Comparison of ENCODE assay signal across 8 cellular contexts in genomic region chr15:90219421-90220141, GRCh38. TPM values are rescaled to one million over a fixed set of nuclear protein-coding genes. Genes with fewer than 3 reads are reported as not detected.
DNase-seq lines count a peak whose midpoint lies in the region; ATAC-seq and TF ChIP-seq lines count a peak whose summit lies in the region.

No MANE protein-coding gene starts in this region.

- TF ChIP-seq CTCF in C4-2B (conservative IDR thresholded peaks at IDR 0.05) (peak; percentile 88), HFF-Myc (IDR thresholded peaks at IDR 0.05; ENCODE audit: low read depth, low read length, missing control alignments) (peak; percentile 82), WERI-Rb-1 (IDR thresholded peaks at IDR 0.05; ENCODE audit: low read depth, low read length) (peak; percentile 83), suprapubic skin (IDR thresholded peaks at IDR 0.05) (peak; percentile 5 to 50)

- H3K4me3 ChIP-seq in HFF-Myc (replicated peaks; ENCODE audit: low read depth, low read length) (no peak overlapping the region), WERI-Rb-1 (ENCODE audit: low read depth, low read length) (no peak overlapping the region), suprapubic skin (no peak overlapping the region)

- peak overlapping the region; percentile 61 for H3K4me3 Mint-ChIP-seq in memory B cell

- H3K36me3 ChIP-seq in WERI-Rb-1 (peaks cover 90% of the 10 kb centered on the region), suprapubic skin (peaks cover 48% of the 10 kb centered on the region)

- DNase-seq in HFF-Myc (ENCODE audit: extremely low read depth, low read depth) = no peak
- peak; percentile 72 for DNase-seq in WERI-Rb-1
- peak; percentile 45 for DNase-seq in central memory CD4-positive, alpha-beta T cell
- DNase-seq in memory B cell (ENCODE audit: low spot score in 2 of 2) = peak; percentile 65 to 73
- DNase-seq in suprapubic skin (ENCODE audit: low spot score in 2 of 2) = no peak
- DNase-seq in middle frontal gyrus (ENCODE audit: extremely low spot score, low spot score) = no peak

- peak; percentile 66 for ATAC-seq in memory B cell (ENCODE audit: low read depth)
- ATAC-seq in HG03571 (IDR thresholded peaks at IDR 0.05; ENCODE audit: unreplicated experiment) = no peak

- peaks cover 39% of the 10 kb centered on the region for H3K36me3 Mint-ChIP-seq in memory B cell

- WGBS in suprapubic skin = 86% methylated on average over 10 of the region's 17 CpGs

- no peaks in the 10 kb centered on the region for H3K9me3 ChIP-seq in WERI-Rb-1 (ENCODE audit: severe bottlenecking)
- no peaks in the 10 kb centered on the region for H3K9me3 ChIP-seq in suprapubic skin

- H3K4me1 ChIP-seq in suprapubic skin = peaks cover 23% of the 10 kb centered on the region

- no peak overlapping the region for H3K27ac ChIP-seq in C4-2B
- H3K27ac ChIP-seq in WERI-Rb-1 = peak overlapping the region; percentile 58
- H3K27ac ChIP-seq in suprapubic skin = no peak overlapping the region

- no peaks in the 10 kb centered on the region for H3K27me3 Mint-ChIP-seq in memory B cell

- peaks cover 45% of the 10 kb centered on the region for H3K4me1 Mint-ChIP-seq in memory B cell

- peak overlapping the region; percentile 60 for H3K27ac Mint-ChIP-seq in memory B cell

- H3K9me3 Mint-ChIP-seq in memory B cell = no peaks in the 10 kb centered on the region

- TF ChIP-seq EP300 in suprapubic skin (IDR thresholded peaks at IDR 0.05) = no peak

- no peaks in the 10 kb centered on the region for H3K27me3 ChIP-seq in WERI-Rb-1 (ENCODE audit: insufficient read depth, low read depth, severe bottlenecking)
- no peaks in the 10 kb centered on the region for H3K27me3 ChIP-seq in suprapubic skin

- TF ChIP-seq POLR2A in suprapubic skin (IDR thresholded peaks at IDR 0.05) = no peak

RNA-seq across cellular contexts. Expression of gene CIB1, which starts 14.2 kb away (rescaled TPM):
- total RNA-seq in suprapubic skin = 10 to 100 TPM; 16.2 to 41.9 (median 29.7) TPM

RNA-seq across cellular contexts. Expression of gene GDPGP1, which starts 14.4 kb away (rescaled TPM):
- total RNA-seq in suprapubic skin = 1 to 10 TPM; 2.2 to 3.6 (median 2.9) TPM

RNA-seq across cellular contexts. Expression of gene SEMA4B, which starts 18.5 kb away (rescaled TPM):
- total RNA-seq in suprapubic skin = 100 to 1,000 TPM in 2 of 4 donors, 10 to 100 TPM in 2; 81.7 to 146 (median 116) TPM

RNA-seq across cellular contexts. Expression of gene TTLL13, which starts 29.8 kb away (rescaled TPM):
- total RNA-seq in suprapubic skin = under 1 TPM in 1 of 4 donors, not detected in 3; 0.21 TPM

RNA-seq across cellular contexts. Expression of gene NGRN, which starts 45.9 kb away (rescaled TPM):
- total RNA-seq in suprapubic skin = 10 to 100 TPM; 49.2 to 71.3 (median 61.4) TPM

Comparison
In these comparisons a context has a peak if more than half of its experiments do, and no peak if none do; other contexts are left out.
1. CTCF ChIP-seq: peak in every context shown above with its lines; median percentile 88 in C4-2B; 83 in WERI-Rb-1; 82 in HFF-Myc; 28 in suprapubic skin.
2. DNase-seq: peak in WERI-Rb-1 (single experiment), central memory CD4-positive, alpha-beta T cell (single experiment) and memory B cell (2 of 2); none in HFF-Myc (single experiment), suprapubic skin (0 of 2) and middle frontal gyrus (single experiment).